ENCODE assay signal across 12 cellular contexts in genomic region chr3:113148307-113148703, GRCh38.
DNase-seq lines count a peak whose midpoint lies in the region; ATAC-seq and TF ChIP-seq lines count a peak whose summit lies in the region.
"Had no signal": no experiment of that assay in that cellular context is flagged by ENCODE, and none has a peak within 500 bp of the region (broad histone marks: within the 10 kb centered on the region; RNA-seq: fewer than 3 reads in every experiment).

No MANE protein-coding gene starts in this region.

- H3K27me3 ChIP-seq in PC-9 (ENCODE audit: insufficient read depth, low read depth) (no peaks in the 10 kb centered on the region), iPS-15b (ENCODE audit: control insufficient read depth, insufficient read depth, low read length) (peaks cover 10% of the 10 kb centered on the region), stomach smooth muscle (ENCODE audit: control insufficient read depth in 1 of 2, insufficient read depth in 2 of 2, low read length in 2 of 2) (no peaks in the 10 kb centered on the region)
- H3K27me3 ChIP-seq: right lobe of liver had no signal

- H3F3A ChIP-seq in PC-9 (ENCODE audit: insufficient read depth, low read depth) = no peaks in the 10 kb centered on the region

- H3K9ac ChIP-seq in iPS-15b (ENCODE audit: low read depth, low read length) = peak overlapping the region; percentile 39
- H3K9ac ChIP-seq in stomach smooth muscle (ENCODE audit: low read length in 2 of 2) = peak overlapping the region in 1 of 2 donors; percentile 45

- CTCF ChIA-PET in PC-9 (lab: Charles Lee) = no interaction called here

- no peak overlapping the region for H3K4me3 ChIP-seq in PC-9
- no peak overlapping the region for H3K4me3 ChIP-seq in iPS-15b (ENCODE audit: low read depth, low read length)
- H3K4me3 ChIP-seq in stomach smooth muscle (ENCODE audit: low read length in 2 of 2) = peak overlapping the region; percentile 29 to 50
- H3K4me3 ChIP-seq: right lobe of liver had no signal

- POLR2A ChIA-PET in PC-9 (lab: Charles Lee; ENCODE audit: unreplicated experiment) = interaction anchor here (0.6 to 0.7 kb wide), 3 partner anchors 9 to 121 kb away, joined by 3 to 6 read pairs (median 3); no protein-coding TSS in a partner anchor

- no peaks in the 10 kb centered on the region for H3K9me2 ChIP-seq in PC-9 (ENCODE audit: insufficient read depth)

- H3K9me3 ChIP-seq in PC-9 (ENCODE audit: insufficient read depth, low read depth) (no peaks in the 10 kb centered on the region), iPS-15b (ENCODE audit: control insufficient read depth, insufficient read depth, low read length) (no peaks in the 10 kb centered on the region), stomach smooth muscle (ENCODE audit: control insufficient read depth in 2 of 2, low read length in 2 of 2) (no peaks in the 10 kb centered on the region)
- H3K9me3 ChIP-seq: right lobe of liver had no signal

- H3K27ac ChIP-seq in PC-9 (no peak overlapping the region), stomach smooth muscle (ENCODE audit: low read length) (peak overlapping the region; percentile 73)
- H3K27ac ChIP-seq: right lobe of liver had no signal

- H3K4me2 ChIP-seq in PC-9 = peak overlapping the region; percentile 35

- no peaks in the 10 kb centered on the region for H3K79me2 ChIP-seq in PC-9 (ENCODE audit: low read depth)

- intact Hi-C loops in PC-9 (cut with micrococcal nuclease; ENCODE audit: unreplicated experiment) = loop anchor here (5.0 kb wide), 1 partner anchor 129 kb away; no protein-coding TSS in a partner anchor

- no TSS peak for BruUV-seq in PC-9 (replicated peaks; lab: Mats Ljungman, UMichigan)

- ATAC-seq in HG03135 (IDR thresholded peaks at IDR 0.05; ENCODE audit: unreplicated experiment) (no peak), GM21515 (IDR thresholded peaks at IDR 0.05; ENCODE audit: unreplicated experiment) (no peak), HG03460 (IDR thresholded peaks at IDR 0.05; ENCODE audit: unreplicated experiment) (no peak)

- DNase-seq in HPDE6-E6E7 (ENCODE audit: extremely low spot score) (peak; percentile 65), PC-9 (peak; percentile 47 to 68)
- DNase-seq: activated naive CD8-positive, alpha-beta T cell treated with anti-CD3 and anti-CD28 coated beads for 36 hours; DMS79; effector CD4-positive, alpha-beta T cell; right lobe of liver; SHP77 treated with DMSO at 0.1 percent for 48 hours had no signal

- H3K36me3 ChIP-seq in PC-9 (ENCODE audit: low read depth) (no peaks in the 10 kb centered on the region), iPS-15b (ENCODE audit: control insufficient read depth, insufficient read depth, low read length) (no peaks in the 10 kb centered on the region), stomach smooth muscle (ENCODE audit: control insufficient read depth in 2 of 2, insufficient read depth in 2 of 2, low read length in 2 of 2) (no peaks in the 10 kb centered on the region)
- H3K36me3 ChIP-seq: right lobe of liver had no signal

- 0 out of 2 replicates have a peak overlapping the region, but pooled peaks have one; percentile 2 for H2AFZ ChIP-seq in PC-9

- H4K20me1 ChIP-seq in PC-9 (ENCODE audit: insufficient read depth) = no peaks in the 10 kb centered on the region

- TF ChIP-seq CTCF in PC-9 (conservative IDR thresholded peaks at IDR 0.05) = no peak

- H3K4me1 ChIP-seq in PC-9 (replicated peaks; ENCODE audit: insufficient read depth) (peaks cover 12% of the 10 kb centered on the region), iPS-15b (ENCODE audit: control insufficient read depth, insufficient read depth, low read length) (peaks cover 13% of the 10 kb centered on the region), stomach smooth muscle (ENCODE audit: control insufficient read depth, insufficient read depth, low read length) (peaks cover 35% of the 10 kb centered on the region)
- H3K4me1 ChIP-seq: right lobe of liver had no signal

Comparison
In these comparisons a context has a peak if more than half of its experiments do, and no peak if none do; other contexts are left out.
1. H3K4me3 ChIP-seq: peak in stomach smooth muscle (2 of 2); none in PC-9 (single experiment) and iPS-15b (single experiment).